ENCODE assay signal across 8 cellular contexts in the genomic region with DNA sequence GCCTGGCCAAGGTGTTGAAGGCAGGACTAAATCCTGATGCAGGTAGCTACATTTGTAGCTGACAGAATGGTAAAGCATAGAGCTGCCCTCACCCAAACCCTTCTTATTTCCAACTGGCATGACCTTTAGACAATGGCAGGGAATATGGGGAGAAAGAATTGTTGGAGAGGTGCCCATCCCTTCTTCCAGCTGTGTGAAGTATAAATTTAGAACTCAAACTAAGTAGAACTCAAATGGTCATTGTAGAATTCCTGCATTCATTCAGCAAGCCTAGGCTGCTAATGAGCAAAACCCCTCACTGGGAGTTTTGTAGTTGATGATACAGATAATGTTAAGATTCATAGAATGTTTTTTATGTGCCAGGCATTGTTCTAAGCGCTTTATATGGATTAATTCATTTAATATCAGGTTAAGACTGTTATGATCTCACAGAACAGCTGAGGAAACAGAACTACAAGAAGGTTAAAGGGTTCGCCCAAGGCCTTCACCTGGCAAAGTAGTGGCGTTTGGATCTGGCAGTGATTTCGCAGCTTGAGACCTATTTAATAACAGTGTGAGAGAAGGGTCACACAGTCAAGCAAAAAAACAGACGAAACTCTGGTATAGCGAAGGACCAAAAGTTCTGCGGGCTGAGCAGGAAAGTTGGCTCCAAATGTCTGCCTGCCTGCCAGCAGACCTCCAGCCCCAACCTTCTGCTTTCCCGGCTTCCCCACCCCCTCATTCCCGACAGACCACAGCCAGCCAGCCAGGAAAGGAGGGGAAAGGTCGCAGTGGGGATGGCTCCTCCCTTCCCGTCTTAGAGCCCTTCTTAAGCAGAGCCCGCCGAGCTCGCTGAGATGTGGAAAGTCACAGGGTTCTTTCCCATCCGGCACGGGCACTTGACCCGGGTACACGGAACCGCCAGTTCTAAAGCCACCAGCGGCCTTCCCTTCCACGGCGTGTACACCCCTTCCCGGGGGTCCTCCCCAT. TPM values are rescaled to one million over a fixed set of nuclear protein-coding genes. Genes with fewer than 3 reads are reported as not detected.
DNase-seq lines count a peak whose midpoint lies in the region; ATAC-seq and TF ChIP-seq lines count a peak whose summit lies in the region.

No MANE protein-coding gene starts in this region.

- H3K27me3 Mint-ChIP-seq in GM23338 (ENCODE audit: insufficient read depth, low read depth, poor library complexity), result peaks cover 22% of the 10 kb centered on the region

- no peak overlapping the region for H3K27ac ChIP-seq in GM23338 (ENCODE audit: low read depth)
- no peak overlapping the region for H3K27ac ChIP-seq in iPS DF 6.9 (ENCODE audit: low read length)

- DNase-seq in GM23338 (ENCODE audit: low spot score) (peak; percentile 91), anterior cingulate cortex (lab: John Stamatoyannopoulos, UW) (peak in 50 of 58 donors; percentile 11 to 87 (median 53)), iPS DF 6.9 (ENCODE audit: low read depth, low spot score) (no peak), retina (peak; percentile 82)
- no peak for DNase-seq in activated CD4-positive, alpha-beta T cell treated with anti-CD3 and anti-CD28 coated beads, Interleukin-2, amount 50 U/mL, for 4 hours

- H3K36me3 ChIP-seq in GM23338 (ENCODE audit: insufficient read depth) (no peaks in the 10 kb centered on the region), iPS DF 6.9 (ENCODE audit: control insufficient read depth, insufficient read depth, low read length) (no peaks in the 10 kb centered on the region; the same call in 1 of the 2 replicates)

- ATAC-seq in GM23338, result peak; percentile 78
- ATAC-seq in GM21825 (IDR thresholded peaks at IDR 0.05; ENCODE audit: unreplicated experiment), result no peak
- no peak for ATAC-seq in GM21526 (IDR thresholded peaks at IDR 0.05; ENCODE audit: low FRiP score, unreplicated experiment)
- no peak for ATAC-seq in HG03565 (IDR thresholded peaks at IDR 0.05; ENCODE audit: unreplicated experiment)

- H3K9me3 ChIP-seq in iPS DF 6.9 (ENCODE audit: control insufficient read depth, insufficient read depth, low read length), result no peaks in the 10 kb centered on the region

- H3K4me1 Mint-ChIP-seq in GM23338, result peaks cover 41% of the 10 kb centered on the region

- H3K27me3 ChIP-seq in GM23338 (ENCODE audit: insufficient read depth), result peaks cover 6% of the 10 kb centered on the region
- H3K27me3 ChIP-seq in iPS DF 6.9 (ENCODE audit: control insufficient read depth, insufficient read depth, low read length), result no peaks in the 10 kb centered on the region

- peaks cover 7% of the 10 kb centered on the region; the same call in 1 of the 2 replicates for H3F3A ChIP-seq in GM23338 (replicated peaks; ENCODE audit: low read depth)

- peak overlapping the region; percentile 93 for H3K4me3 Mint-ChIP-seq in GM23338

- H3K4me3 ChIP-seq in GM23338 (peak overlapping the region; percentile 99), iPS DF 6.9 (ENCODE audit: low read length) (peak overlapping the region; percentile 1; the same call in 1 of the 2 replicates)

- peak overlapping the region; percentile 93 for H2AFZ ChIP-seq in GM23338

- WGBS in iPS DF 6.9 (ENCODE audit: insufficient coverage, insufficient read length), result no CpG with 5 or more reads among the region's 23 CpGs

- no peak overlapping the region for H3K27ac Mint-ChIP-seq in GM23338

- peaks cover 25% of the 10 kb centered on the region for H3K36me3 Mint-ChIP-seq in GM23338 (ENCODE audit: low read depth)

- no peaks in the 10 kb centered on the region for H3K9me3 Mint-ChIP-seq in GM23338

- H4K20me1 ChIP-seq in GM23338 (replicated peaks; ENCODE audit: insufficient read depth), result peaks cover 12% of the 10 kb centered on the region

- H3K4me2 ChIP-seq in GM23338, result peak overlapping the region; percentile 98

- H3K4me1 ChIP-seq in GM23338 (ENCODE audit: insufficient read depth), result peaks cover 38% of the 10 kb centered on the region
- peaks cover 1% of the 10 kb centered on the region; the same call in 1 of the 2 replicates for H3K4me1 ChIP-seq in iPS DF 6.9 (ENCODE audit: control insufficient read depth, insufficient read depth, low read length)

- peaks cover 24% of the 10 kb centered on the region for H3K79me2 ChIP-seq in GM23338 (replicated peaks; ENCODE audit: insufficient read depth)

- no peaks in the 10 kb centered on the region for H3K9me2 ChIP-seq in GM23338 (ENCODE audit: insufficient read depth)

- TF ChIP-seq CTCF in GM23338 (conservative IDR thresholded peaks at IDR 0.05; ENCODE audit: low read depth in 2 of 2), result no peak

TF ChIP-seq in GM23338, 12 proteins besides CTCF, POLR2A, EP300 and RAD21:
- TF ChIP-seq EZH2phosphoT487 (IDR thresholded peaks at IDR 0.05; ENCODE audit: unreplicated experiment), result no peak
- TF ChIP-seq EZH2 (IDR thresholded peaks at IDR 0.05; ENCODE audit: low read depth, unreplicated experiment), result no peak
- TF ChIP-seq POLR2AphosphoS5 (IDR thresholded peaks at IDR 0.05; ENCODE audit: low read depth), result peak; percentile 57

RNA-seq across cellular contexts. Expression of a gene that starts 1.6 kb away (rescaled TPM):
- total RNA-seq in GM23338 (2014; rRNA removed; shearing (Covaris generic)), result 32.4 and 38.5 TPM in 2 replicates
- polyA plus RNA-seq in GM23338 (2016; fragmentation: Nextera tagmentation; extraction: Ambion mirVana), result 57.5 and 70.6 TPM in 2 replicates

RNA-seq across cellular contexts. Expression of a gene that starts 22.4 kb away (rescaled TPM):
- 48.3 and 72.0 TPM in 2 replicates for total RNA-seq in GM23338 (2014; rRNA removed; shearing (Covaris generic))
- 21.2 and 24.0 TPM in 2 replicates for polyA plus RNA-seq in GM23338 (2016; fragmentation: Nextera tagmentation; extraction: Ambion mirVana)

RNA-seq across cellular contexts. Expression of a gene that starts 44.3 kb away (rescaled TPM):
- total RNA-seq in GM23338 (2014; rRNA removed; shearing (Covaris generic)), result 35.8 and 48.3 TPM in 2 replicates
- 15.3 and 16.4 TPM in 2 replicates for polyA plus RNA-seq in GM23338 (2016; fragmentation: Nextera tagmentation; extraction: Ambion mirVana)

Comparison
In these comparisons a context has a peak if more than half of its experiments do, and no peak if none do; other contexts are left out.
1. DNase-seq: peak in GM23338 (single experiment), anterior cingulate cortex (50 of 58) and retina (single experiment); none in iPS DF 6.9 (single experiment) and activated CD4-positive, alpha-beta T cell treated with anti-CD3 and anti-CD28 coated beads, Interleukin-2, amount 50 U/mL, for 4 hours (0 of 2).